1 cellular context compared by ENCODE assay signal in genomic region chr4:15031993-15032660, GRCh38.
TF ChIP-seq lines count a peak whose summit lies in the region.

No MANE protein-coding gene starts in this region.

TF ChIP-seq in HepG2, 621 proteins besides CTCF, POLR2A, EP300 and RAD21:
- TF ChIP-seq HOMEZ (CRISPR knock-in tag; IDR thresholded peaks at IDR 0.05; ENCODE audit: low read depth) (no peak), ZNF547 (CRISPR knock-in tag; IDR thresholded peaks at IDR 0.05) (no peak), TERF1 (CRISPR knock-in tag; IDR thresholded peaks at IDR 0.05) (no peak), NPAS2 (CRISPR knock-in tag; IDR thresholded peaks at IDR 0.05; ENCODE audit: borderline replicate concordance) (no peak)
